Comparison of ENCODE assay signal across 1 cellular context in the genomic region with DNA sequence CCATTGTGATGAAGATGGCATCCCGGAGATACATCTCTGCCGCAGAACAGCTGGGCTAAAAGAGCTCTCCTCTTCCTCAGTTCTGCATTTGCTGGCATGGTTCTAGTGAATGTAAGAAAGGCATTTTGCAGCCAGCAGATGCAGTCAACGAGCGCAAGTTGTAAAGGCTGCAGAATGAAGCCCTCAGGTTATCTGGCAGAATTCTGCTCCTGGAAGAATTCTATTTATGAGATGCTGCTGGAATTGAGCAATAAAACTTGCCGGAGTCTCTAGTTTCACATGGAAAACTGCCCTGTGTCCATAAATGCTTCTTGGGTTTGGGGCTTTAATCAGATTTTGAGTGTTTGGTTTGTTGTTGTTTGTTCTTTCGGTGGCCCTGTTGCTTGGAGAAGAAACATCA.
TF ChIP-seq lines count a peak whose summit lies in the region.

No MANE protein-coding gene starts in this region.

TF ChIP-seq in HepG2, 621 proteins besides CTCF, POLR2A, EP300 and RAD21 (continued from another document):
- TF ChIP-seq, protein P1, sequence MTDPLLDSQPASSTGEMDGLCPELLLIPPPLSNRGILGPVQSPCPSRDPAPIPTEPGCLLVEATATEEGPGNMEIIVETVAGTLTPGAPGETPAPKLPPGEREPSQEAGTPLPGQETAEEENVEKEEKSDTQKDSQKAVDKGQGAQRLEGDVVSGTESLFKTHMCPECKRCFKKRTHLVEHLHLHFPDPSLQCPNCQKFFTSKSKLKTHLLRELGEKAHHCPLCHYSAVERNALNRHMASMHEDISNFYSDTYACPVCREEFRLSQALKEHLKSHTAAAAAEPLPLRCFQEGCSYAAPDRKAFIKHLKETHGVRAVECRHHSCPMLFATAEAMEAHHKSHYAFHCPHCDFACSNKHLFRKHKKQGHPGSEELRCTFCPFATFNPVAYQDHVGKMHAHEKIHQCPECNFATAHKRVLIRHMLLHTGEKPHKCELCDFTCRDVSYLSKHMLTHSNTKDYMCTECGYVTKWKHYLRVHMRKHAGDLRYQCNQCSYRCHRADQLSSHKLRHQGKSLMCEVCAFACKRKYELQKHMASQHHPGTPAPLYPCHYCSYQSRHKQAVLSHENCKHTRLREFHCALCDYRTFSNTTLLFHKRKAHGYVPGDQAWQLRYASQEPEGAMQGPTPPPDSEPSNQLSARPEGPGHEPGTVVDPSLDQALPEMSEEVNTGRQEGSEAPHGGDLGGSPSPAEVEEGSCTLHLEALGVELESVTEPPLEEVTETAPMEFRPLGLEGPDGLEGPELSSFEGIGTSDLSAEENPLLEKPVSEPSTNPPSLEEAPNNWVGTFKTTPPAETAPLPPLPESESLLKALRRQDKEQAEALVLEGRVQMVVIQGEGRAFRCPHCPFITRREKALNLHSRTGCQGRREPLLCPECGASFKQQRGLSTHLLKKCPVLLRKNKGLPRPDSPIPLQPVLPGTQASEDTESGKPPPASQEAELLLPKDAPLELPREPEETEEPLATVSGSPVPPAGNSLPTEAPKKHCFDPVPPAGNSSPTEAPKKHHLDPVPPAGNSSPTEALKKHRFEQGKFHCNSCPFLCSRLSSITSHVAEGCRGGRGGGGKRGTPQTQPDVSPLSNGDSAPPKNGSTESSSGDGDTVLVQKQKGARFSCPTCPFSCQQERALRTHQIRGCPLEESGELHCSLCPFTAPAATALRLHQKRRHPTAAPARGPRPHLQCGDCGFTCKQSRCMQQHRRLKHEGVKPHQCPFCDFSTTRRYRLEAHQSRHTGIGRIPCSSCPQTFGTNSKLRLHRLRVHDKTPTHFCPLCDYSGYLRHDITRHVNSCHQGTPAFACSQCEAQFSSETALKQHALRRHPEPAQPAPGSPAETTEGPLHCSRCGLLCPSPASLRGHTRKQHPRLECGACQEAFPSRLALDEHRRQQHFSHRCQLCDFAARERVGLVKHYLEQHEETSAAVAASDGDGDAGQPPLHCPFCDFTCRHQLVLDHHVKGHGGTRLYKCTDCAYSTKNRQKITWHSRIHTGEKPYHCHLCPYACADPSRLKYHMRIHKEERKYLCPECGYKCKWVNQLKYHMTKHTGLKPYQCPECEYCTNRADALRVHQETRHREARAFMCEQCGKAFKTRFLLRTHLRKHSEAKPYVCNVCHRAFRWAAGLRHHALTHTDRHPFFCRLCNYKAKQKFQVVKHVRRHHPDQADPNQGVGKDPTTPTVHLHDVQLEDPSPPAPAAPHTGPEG (CRISPR knock-in tag; IDR thresholded peaks at IDR 0.05) = no peak
- TF ChIP-seq ZNF550 (CRISPR knock-in tag; IDR thresholded peaks at IDR 0.05; ENCODE audit: borderline replicate concordance) (no peak), RCOR2 (CRISPR knock-in tag; IDR thresholded peaks at IDR 0.05) (no peak), NFE2L1 (CRISPR knock-in tag; IDR thresholded peaks at IDR 0.05; ENCODE audit: borderline replicate concordance) (no peak), FOXK1 (CRISPR knock-in tag; IDR thresholded peaks at IDR 0.05; ENCODE audit: borderline replicate concordance, low read depth) (no peak), HNF4G (IDR thresholded peaks at IDR 0.05; ENCODE audit: borderline replicate concordance, low read depth, low read length) (no peak), HNF4G (CRISPR knock-in tag; IDR thresholded peaks at IDR 0.05; ENCODE audit: borderline replicate concordance, low read depth) (no peak), ZNF761 (CRISPR knock-in tag; conservative IDR thresholded peaks at IDR 0.05) (no peak), ZNF335 (CRISPR knock-in tag; IDR thresholded peaks at IDR 0.05) (no peak), PRDM15 (CRISPR knock-in tag; IDR thresholded peaks at IDR 0.05) (no peak), ZFAT (CRISPR knock-in tag; conservative IDR thresholded peaks at IDR 0.05) (no peak)
- TF ChIP-seq, protein P2, sequence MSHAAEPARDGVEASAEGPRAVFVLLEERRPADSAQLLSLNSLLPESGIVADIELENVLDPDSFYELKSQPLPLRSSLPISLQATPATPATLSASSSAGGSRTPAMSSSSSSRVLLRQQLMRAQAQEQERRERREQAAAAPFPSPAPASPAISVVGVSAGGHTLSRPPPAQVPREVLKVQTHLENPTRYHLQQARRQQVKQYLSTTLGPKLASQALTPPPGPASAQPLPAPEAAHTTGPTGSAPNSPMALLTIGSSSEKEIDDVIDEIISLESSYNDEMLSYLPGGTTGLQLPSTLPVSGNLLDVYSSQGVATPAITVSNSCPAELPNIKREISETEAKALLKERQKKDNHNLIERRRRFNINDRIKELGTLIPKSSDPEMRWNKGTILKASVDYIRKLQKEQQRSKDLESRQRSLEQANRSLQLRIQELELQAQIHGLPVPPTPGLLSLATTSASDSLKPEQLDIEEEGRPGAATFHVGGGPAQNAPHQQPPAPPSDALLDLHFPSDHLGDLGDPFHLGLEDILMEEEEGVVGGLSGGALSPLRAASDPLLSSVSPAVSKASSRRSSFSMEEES (CRISPR knock-in tag; IDR thresholded peaks at IDR 0.05) = no peak
- TF ChIP-seq, protein P3, sequence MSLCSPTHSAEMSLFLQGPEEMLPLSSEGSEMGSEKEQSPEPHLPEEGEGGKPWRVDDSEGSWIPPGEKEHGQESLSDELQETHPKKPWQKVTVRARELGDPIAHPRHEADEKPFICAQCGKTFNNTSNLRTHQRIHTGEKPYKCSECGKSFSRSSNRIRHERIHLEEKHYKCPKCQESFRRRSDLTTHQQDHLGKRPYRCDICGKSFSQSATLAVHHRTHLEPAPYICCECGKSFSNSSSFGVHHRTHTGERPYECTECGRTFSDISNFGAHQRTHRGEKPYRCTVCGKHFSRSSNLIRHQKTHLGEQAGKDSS (CRISPR knock-in tag; IDR thresholded peaks at IDR 0.05; ENCODE audit: borderline replicate concordance, low read depth) = no peak
TF ChIP-seq in HepG2: peak in this region for 0.
